In genomic region chr22:41840216-41840615, GRCh38 we compare ENCODE assay signal across 15 cellular contexts. TPM values are rescaled to one million over a fixed set of nuclear protein-coding genes. Genes with fewer than 3 reads are reported as not detected.
DNase-seq lines count a peak whose midpoint lies in the region; ATAC-seq and TF ChIP-seq lines count a peak whose summit lies in the region.
"Had no signal": no experiment of that assay in that cellular context is flagged by ENCODE, and none has a peak within 500 bp of the region (broad histone marks: within the 10 kb centered on the region; RNA-seq: fewer than 3 reads in every experiment).

No MANE protein-coding gene starts in this region.

- H3K9me2 ChIP-seq in GM23338 (ENCODE audit: insufficient read depth): no peaks in the 10 kb centered on the region

- ATAC-seq in GM23338: no peak

- H3K4me1 Mint-ChIP-seq in GM23338 (peaks cover 41% of the 10 kb centered on the region), neural crest cell (peaks cover 53% of the 10 kb centered on the region)

- H3K4me1 ChIP-seq in GM23338 (ENCODE audit: insufficient read depth): peaks cover 38% of the 10 kb centered on the region

- H3K27ac ChIP-seq in 22Rv1 (peak overlapping the region; percentile 55), GM23338 (ENCODE audit: low read depth) (peak overlapping the region; percentile 74; the same call in 1 of the 2 replicates)
- H3K27ac ChIP-seq: BLaER1 treated with 17β-estradiol and CSF1 and Interleukin-3, amounts not matched to agents 10 nM and 100 nM; ovary had no signal

- DNase-seq in GM23338 (ENCODE audit: low spot score): no peak
- DNase-seq in cerebellar cortex (ENCODE audit: low spot score): peak; percentile 19
- DNase-seq in neural crest cell (ENCODE audit: low read depth, low spot score): no peak
- DNase-seq in NCI-H1092 treated with DMSO at 0.1 percent for 48 hours (lab: John Stamatoyannopoulos, UW): no peak
- DNase-seq in hepatic stellate cell (ENCODE audit: low spot score): no peak
- DNase-seq in NCI-H510A (lab: John Stamatoyannopoulos, UW): no peak
- DNase-seq in AG20443 (ENCODE audit: low spot score): no peak
- DNase-seq: activated CD4-positive, alpha-beta T cell treated with anti-CD3 and anti-CD28 coated beads, Interleukin-2, amount 50 U/mL, for 48 hours; activated gamma-delta T cell; hippocampal formation; IMR-90; ovary; upper lobe of left lung had no signal

- peak overlapping the region; percentile 60; the same call in 1 of the 2 replicates for H3K27ac Mint-ChIP-seq in GM23338
- no peak overlapping the region for H3K27ac Mint-ChIP-seq in neural crest cell (ENCODE audit: unreplicated experiment)

- TF ChIP-seq CTCF in 22Rv1 (IDR thresholded peaks at IDR 0.05) (no peak), GM23338 (conservative IDR thresholded peaks at IDR 0.05; ENCODE audit: low read depth in 2 of 2) (no peak), neural crest cell (conservative IDR thresholded peaks at IDR 0.05) (no peak)

- H2AFZ ChIP-seq in GM23338: no peak overlapping the region

- H3K4me3 Mint-ChIP-seq in GM23338: no peak overlapping the region; the same call in 2 of the 3 replicates
- H3K4me3 Mint-ChIP-seq in neural crest cell: peak overlapping the region; percentile 58

- H3K36me3 Mint-ChIP-seq in GM23338 (ENCODE audit: low read depth): peaks cover 48% of the 10 kb centered on the region
- peaks cover 27% of the 10 kb centered on the region for H3K36me3 Mint-ChIP-seq in neural crest cell (ENCODE audit: low read depth)

- H4K20me1 ChIP-seq in GM23338 (replicated peaks; ENCODE audit: insufficient read depth): peaks cover 81% of the 10 kb centered on the region

- H3K4me2 ChIP-seq in GM23338: no peak overlapping the region

- peaks cover 6% of the 10 kb centered on the region for H3K27me3 Mint-ChIP-seq in GM23338 (ENCODE audit: insufficient read depth, low read depth, poor library complexity)
- no peaks in the 10 kb centered on the region for H3K27me3 Mint-ChIP-seq in neural crest cell (ENCODE audit: low read depth)

- peaks cover 26% of the 10 kb centered on the region for H3K36me3 ChIP-seq in GM23338 (ENCODE audit: insufficient read depth)
- H3K36me3 ChIP-seq: ovary had no signal

- peaks cover 11% of the 10 kb centered on the region; the same call in 1 of the 2 replicates for H3F3A ChIP-seq in GM23338 (replicated peaks; ENCODE audit: low read depth)

- no peak overlapping the region for H3K4me3 ChIP-seq in GM23338
- H3K4me3 ChIP-seq: BLaER1 treated with 17β-estradiol and CSF1 and Interleukin-3, amounts not matched to agents 10 nM and 100 nM; ovary; upper lobe of left lung had no signal

- H3K79me2 ChIP-seq in GM23338 (replicated peaks; ENCODE audit: insufficient read depth): peaks cover 100% of the 10 kb centered on the region

- no peaks in the 10 kb centered on the region for H3K27me3 ChIP-seq in GM23338 (ENCODE audit: insufficient read depth)
- H3K27me3 ChIP-seq: BLaER1 treated with 17β-estradiol and CSF1 and Interleukin-3, amounts not matched to agents 10 nM and 100 nM; ovary; upper lobe of left lung had no signal

- no peaks in the 10 kb centered on the region for H3K9me3 Mint-ChIP-seq in GM23338
- no peaks in the 10 kb centered on the region for H3K9me3 Mint-ChIP-seq in neural crest cell

TF ChIP-seq in GM23338, 12 proteins besides CTCF, POLR2A, EP300 and RAD21:
- TF ChIP-seq STAT1 (IDR thresholded peaks at IDR 0.05; ENCODE audit: unreplicated experiment): no peak
- no peak for TF ChIP-seq ZNF462 (CRISPR knock-in tag; IDR thresholded peaks at IDR 0.05)
- TF ChIP-seq ZNF331 (CRISPR knock-in tag; IDR thresholded peaks at IDR 0.05; ENCODE audit: low read depth): no peak
- no peak for TF ChIP-seq JUNB (IDR thresholded peaks at IDR 0.05; ENCODE audit: unreplicated experiment)
- TF ChIP-seq EZH2phosphoT487 (IDR thresholded peaks at IDR 0.05; ENCODE audit: unreplicated experiment): no peak
- TF ChIP-seq POLR2AphosphoS5 (IDR thresholded peaks at IDR 0.05; ENCODE audit: low read depth): no peak
- TF ChIP-seq ETS1 (IDR thresholded peaks at IDR 0.05): no peak
- TF ChIP-seq CREB1 (CRISPR knock-in tag; IDR thresholded peaks at IDR 0.05; ENCODE audit: low read depth): no peak
- TF ChIP-seq EZH2 (IDR thresholded peaks at IDR 0.05; ENCODE audit: low read depth, unreplicated experiment): no peak
- TF ChIP-seq ZNF114 (CRISPR knock-in tag; IDR thresholded peaks at IDR 0.05): no peak

RNA-seq across cellular contexts. Expression of gene SREBF2, which starts 7.3 kb away (rescaled TPM):
- total RNA-seq in GM23338 (2014; rRNA removed; shearing (Covaris generic)): 147 and 163 TPM in 2 replicates
- 48.7 and 49.8 TPM in 2 replicates for polyA plus RNA-seq in GM23338 (2016; fragmentation: Nextera tagmentation; extraction: Ambion mirVana)
- total RNA-seq in neural crest cell: 194 and 209 TPM in 2 replicates

RNA-seq across cellular contexts. Expression of gene CCDC134, which starts 39.7 kb away (rescaled TPM):
- 21.0 and 24.5 TPM in 2 replicates for total RNA-seq in GM23338 (2014; rRNA removed; shearing (Covaris generic))
- 2.7 and 4.2 TPM in 2 replicates for polyA plus RNA-seq in GM23338 (2016; fragmentation: Nextera tagmentation; extraction: Ambion mirVana)
- 23.0 and 26.0 TPM in 2 replicates for total RNA-seq in neural crest cell
